ENCODE assay signal across 7 cellular contexts in the genomic region with DNA sequence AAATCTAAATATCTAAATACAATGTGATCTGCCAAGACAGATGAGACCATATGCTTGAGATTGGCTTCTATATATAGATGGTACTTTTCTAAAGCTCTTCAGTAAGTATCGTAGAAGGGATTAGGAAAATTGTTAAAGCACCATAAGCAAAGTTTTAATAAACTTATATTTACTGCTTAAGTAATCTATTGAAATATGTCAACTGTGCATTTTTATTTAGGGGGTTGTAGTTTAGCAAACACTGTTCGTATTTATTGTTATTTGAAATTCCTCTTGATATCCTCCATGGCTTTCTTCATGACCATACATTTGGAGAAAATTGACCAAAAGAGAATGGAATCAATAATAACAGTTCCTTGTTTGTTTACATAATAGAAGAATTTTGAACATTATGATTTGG.
"Had no signal": no experiment of that assay in that cellular context is flagged by ENCODE, and none has a peak within 500 bp of the region (broad histone marks: within the 10 kb centered on the region; RNA-seq: fewer than 3 reads in every experiment).

No MANE protein-coding gene starts in this region.

- H3K9ac ChIP-seq: KMS-11 had no signal

- ATAC-seq: GM23338 had no signal

- H3K4me3 ChIP-seq: GM23338 had no signal

- H3K4me2 ChIP-seq: GM23338, KMS-11 had no signal

- H2AFZ ChIP-seq: GM23338 had no signal

- DNase-seq: H9, HCEC 1CT, Karpas-422, KBM-7 had no signal

- H3K27ac ChIP-seq: KMS-11 had no signal

- FAIRE-seq: HTR-8/SVneo had no signal
